In genomic region chr3:184289426-184289938, GRCh38 we compare ENCODE assay signal across 1 cellular context.
A peak's percentile ranks its signal among the peaks of the same experiment; 100 is the strongest.
TF ChIP-seq lines count a peak whose summit lies in the region.

No MANE protein-coding gene starts in this region.

TF ChIP-seq in GM12878, 131 proteins besides CTCF, POLR2A, EP300 and RAD21:
- TF ChIP-seq BCL3 (IDR thresholded peaks at IDR 0.05; ENCODE audit: borderline replicate concordance, insufficient read depth, low read depth, low read length, poor library complexity, severe bottlenecking) = no peak
- no peak for TF ChIP-seq ZNF384 (IDR thresholded peaks at IDR 0.05; ENCODE audit: borderline replicate concordance, low read depth, low read length)
- TF ChIP-seq BACH1 (IDR thresholded peaks at IDR 0.05; ENCODE audit: borderline replicate concordance) = no peak
- TF ChIP-seq SMC3 (IDR thresholded peaks at IDR 0.05; ENCODE audit: borderline replicate concordance, low read length) = peak; percentile 61; the same call in 1 of the 2 replicates
- no peak for TF ChIP-seq HDAC6 (IDR thresholded peaks at IDR 0.05; ENCODE audit: unreplicated experiment)
- no peak for TF ChIP-seq ASH2L (IDR thresholded peaks at IDR 0.05; ENCODE audit: borderline replicate concordance, low read depth)
- no peak for TF ChIP-seq DPF2 (IDR thresholded peaks at IDR 0.05)
- no peak for TF ChIP-seq CHD2 (IDR thresholded peaks at IDR 0.05; ENCODE audit: borderline replicate concordance, low read depth, low read length)
- no peak for TF ChIP-seq PAX8 (IDR thresholded peaks at IDR 0.05)
- TF ChIP-seq RAD51 (IDR thresholded peaks at IDR 0.05) = no peak
- no peak for TF ChIP-seq MLLT1 (IDR thresholded peaks at IDR 0.05)
- peak; percentile 41; the same call in 1 of the 2 replicates for TF ChIP-seq YY1 (IDR thresholded peaks at IDR 0.05; ENCODE audit: low read depth, low read length)
- no peak for TF ChIP-seq ZNF274 (IDR thresholded peaks at IDR 0.05; ENCODE audit: insufficient read depth, insufficient read length)
- no peak for TF ChIP-seq HCFC1 (IDR thresholded peaks at IDR 0.05; ENCODE audit: low read length)
- TF ChIP-seq, protein P1, sequence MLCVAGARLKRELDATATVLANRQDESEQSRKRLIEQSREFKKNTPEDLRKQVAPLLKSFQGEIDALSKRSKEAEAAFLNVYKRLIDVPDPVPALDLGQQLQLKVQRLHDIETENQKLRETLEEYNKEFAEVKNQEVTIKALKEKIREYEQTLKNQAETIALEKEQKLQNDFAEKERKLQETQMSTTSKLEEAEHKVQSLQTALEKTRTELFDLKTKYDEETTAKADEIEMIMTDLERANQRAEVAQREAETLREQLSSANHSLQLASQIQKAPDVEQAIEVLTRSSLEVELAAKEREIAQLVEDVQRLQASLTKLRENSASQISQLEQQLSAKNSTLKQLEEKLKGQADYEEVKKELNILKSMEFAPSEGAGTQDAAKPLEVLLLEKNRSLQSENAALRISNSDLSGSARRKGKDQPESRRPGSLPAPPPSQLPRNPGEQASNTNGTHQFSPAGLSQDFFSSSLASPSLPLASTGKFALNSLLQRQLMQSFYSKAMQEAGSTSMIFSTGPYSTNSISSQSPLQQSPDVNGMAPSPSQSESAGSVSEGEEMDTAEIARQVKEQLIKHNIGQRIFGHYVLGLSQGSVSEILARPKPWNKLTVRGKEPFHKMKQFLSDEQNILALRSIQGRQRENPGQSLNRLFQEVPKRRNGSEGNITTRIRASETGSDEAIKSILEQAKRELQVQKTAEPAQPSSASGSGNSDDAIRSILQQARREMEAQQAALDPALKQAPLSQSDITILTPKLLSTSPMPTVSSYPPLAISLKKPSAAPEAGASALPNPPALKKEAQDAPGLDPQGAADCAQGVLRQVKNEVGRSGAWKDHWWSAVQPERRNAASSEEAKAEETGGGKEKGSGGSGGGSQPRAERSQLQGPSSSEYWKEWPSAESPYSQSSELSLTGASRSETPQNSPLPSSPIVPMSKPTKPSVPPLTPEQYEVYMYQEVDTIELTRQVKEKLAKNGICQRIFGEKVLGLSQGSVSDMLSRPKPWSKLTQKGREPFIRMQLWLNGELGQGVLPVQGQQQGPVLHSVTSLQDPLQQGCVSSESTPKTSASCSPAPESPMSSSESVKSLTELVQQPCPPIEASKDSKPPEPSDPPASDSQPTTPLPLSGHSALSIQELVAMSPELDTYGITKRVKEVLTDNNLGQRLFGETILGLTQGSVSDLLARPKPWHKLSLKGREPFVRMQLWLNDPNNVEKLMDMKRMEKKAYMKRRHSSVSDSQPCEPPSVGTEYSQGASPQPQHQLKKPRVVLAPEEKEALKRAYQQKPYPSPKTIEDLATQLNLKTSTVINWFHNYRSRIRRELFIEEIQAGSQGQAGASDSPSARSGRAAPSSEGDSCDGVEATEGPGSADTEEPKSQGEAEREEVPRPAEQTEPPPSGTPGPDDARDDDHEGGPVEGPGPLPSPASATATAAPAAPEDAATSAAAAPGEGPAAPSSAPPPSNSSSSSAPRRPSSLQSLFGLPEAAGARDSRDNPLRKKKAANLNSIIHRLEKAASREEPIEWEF (IDR thresholded peaks at IDR 0.05; ENCODE audit: insufficient replicate concordance, low read depth, low read length) = no peak
- TF ChIP-seq RCOR1 (conservative IDR thresholded peaks at IDR 0.05; ENCODE audit: low read depth, low read length) = no peak
- no peak for TF ChIP-seq ZZZ3 (IDR thresholded peaks at IDR 0.05; ENCODE audit: control insufficient read depth, insufficient read length, low read depth)
- TF ChIP-seq RELA (IDR thresholded peaks at IDR 0.05; ENCODE audit: borderline replicate concordance, partially characterized antibody) = peak; percentile 19
- 0 out of 2 replicates have a peak, but pooled peaks have one; percentile 20 for TF ChIP-seq RB1 (IDR thresholded peaks at IDR 0.05; ENCODE audit: borderline replicate concordance)
